13 cellular contexts compared by ENCODE assay signal in genomic region chr6:84093405-84094049, GRCh38. TPM values are rescaled to one million over a fixed set of nuclear protein-coding genes. Genes with fewer than 3 reads are reported as not detected.
DNase-seq lines count a peak whose midpoint lies in the region; ATAC-seq, FAIRE-seq and TF ChIP-seq lines count a peak whose summit lies in the region.
"Had no signal": no experiment of that assay in that cellular context is flagged by ENCODE, and none has a peak within 500 bp of the region (broad histone marks: within the 10 kb centered on the region; RNA-seq: fewer than 3 reads in every experiment).

No MANE protein-coding gene starts in this region.

- H3K9me3 ChIP-seq in mucosa of descending colon, result no peaks in the 10 kb centered on the region
- no peaks in the 10 kb centered on the region for H3K9me3 ChIP-seq in body of pancreas
- H3K9me3 ChIP-seq in stomach, result peaks cover 0 to 4% (median 0%) of the 10 kb centered on the region in 4 donors
- H3K9me3 ChIP-seq in kidney (ENCODE audit: control insufficient read depth in 1 of 2, low read length in 2 of 2), result no peaks in the 10 kb centered on the region
- H3K9me3 ChIP-seq: BLaER1 had no signal

- no peak for FAIRE-seq in kidney (lab: Jason Lieb, UNC)
- FAIRE-seq: endothelial cell of umbilical vein had no signal

- TF ChIP-seq POLR2A in body of pancreas (IDR thresholded peaks at IDR 0.05) (no peak), stomach (IDR thresholded peaks at IDR 0.05) (no peak)

- no peaks in the 10 kb centered on the region for H3K27me3 ChIP-seq in body of pancreas
- H3K27me3 ChIP-seq in stomach, result no peaks in the 10 kb centered on the region
- H3K27me3 ChIP-seq: BLaER1 had no signal

- no peak overlapping the region for H3K9ac ChIP-seq in kidney (ENCODE audit: low read length in 2 of 2)
- H3K9ac ChIP-seq: BLaER1 had no signal

- no peaks in the 10 kb centered on the region for H3K4me1 ChIP-seq in mucosa of descending colon (ENCODE audit: low read depth)
- peaks cover 3% of the 10 kb centered on the region for H3K4me1 ChIP-seq in body of pancreas
- no peaks in the 10 kb centered on the region for H3K4me1 ChIP-seq in stomach
- H3K4me1 ChIP-seq in kidney (ENCODE audit: control insufficient read depth in 1 of 2, insufficient read depth in 1 of 2, low read depth in 1 of 2, low read length in 2 of 2), result no peaks in the 10 kb centered on the region
- H3K4me1 ChIP-seq: BLaER1 had no signal

- 59 to 70% methylated on average over 3 of the region's 3 CpGs for WGBS in body of pancreas, 2 donors
- 69 to 83% (median 76%) methylated on average over 3 of the region's 3 CpGs for WGBS in stomach, 5 donors

- no peak overlapping the region for H3K27ac ChIP-seq in body of pancreas
- peak overlapping the region in 1 of 5 donors; percentile 30 for H3K27ac ChIP-seq in stomach
- H3K27ac ChIP-seq in kidney (ENCODE audit: low read depth in 2 of 2, low read length in 2 of 2), result no peak overlapping the region
- H3K27ac ChIP-seq: BLaER1 had no signal

- no peak for TF ChIP-seq EP300 in stomach (IDR thresholded peaks at IDR 0.05)

- H3K36me3 ChIP-seq in mucosa of descending colon (ENCODE audit: low read depth) (no peaks in the 10 kb centered on the region), body of pancreas (replicated peaks in 1 of 2; ENCODE audit: insufficient read depth in 1 of 2, low read depth in 2 of 2) (no peaks in the 10 kb centered on the region), stomach (no peaks in the 10 kb centered on the region), kidney (ENCODE audit: control insufficient read depth in 1 of 2, insufficient read depth in 2 of 2, low read length in 2 of 2) (no peaks in the 10 kb centered on the region)
- H3K36me3 ChIP-seq: BLaER1 had no signal

- intact Hi-C loops in mucosa of descending colon (cut with DNase I, micrococcal nuclease) (no loop called here), body of pancreas (cut with DNase I) (no loop called here), stomach (cut with DNase I; ENCODE audit: low total_unique reads) (no loop called here), kidney (cut with DNase I) (no loop called here)

- H3K4me3 ChIP-seq in mucosa of descending colon (no peak overlapping the region), body of pancreas (no peak overlapping the region), stomach (no peak overlapping the region), kidney (ENCODE audit: low read length in 2 of 2) (no peak overlapping the region)
- H3K4me3 ChIP-seq: BLaER1, smooth muscle cell had no signal

- ATAC-seq in GM18858 (IDR thresholded peaks at IDR 0.05; ENCODE audit: unreplicated experiment), result peak; percentile 58
- ATAC-seq in HG03378 (IDR thresholded peaks at IDR 0.05; ENCODE audit: unreplicated experiment), result peak; percentile 77
- peak; percentile 98 for ATAC-seq in mucosa of descending colon
- ATAC-seq in body of pancreas, result no peak
- no peak for ATAC-seq in GM18519 (IDR thresholded peaks at IDR 0.05; ENCODE audit: low FRiP score, unreplicated experiment)
- ATAC-seq: T-helper 17 cell had no signal

- TF ChIP-seq CTCF in mucosa of descending colon (IDR thresholded peaks at IDR 0.05) (no peak), body of pancreas (IDR thresholded peaks at IDR 0.05) (no peak), stomach (IDR thresholded peaks at IDR 0.05) (no peak), kidney (IDR thresholded peaks at IDR 0.05; ENCODE audit: borderline replicate concordance, extremely low read depth, insufficient read depth) (no peak)

- peak; percentile 46 for DNase-seq in SIG-M5 (lab: John Stamatoyannopoulos, UW)
- no peak for DNase-seq in mucosa of descending colon
- DNase-seq in body of pancreas, result no peak
- DNase-seq in stomach, result no peak
- DNase-seq in kidney, result no peak
- DNase-seq: NCI-H524 treated with DMSO at 0.1 percent for 48 hours, T-helper 17 cell had no signal

RNA-seq across cellular contexts. Expression of gene MRAP2, which starts 60.0 kb away (rescaled TPM):
- total RNA-seq in mucosa of descending colon, result 1 to 10 TPM; 2.4 to 9.0 (median 6.3) TPM
- 1 to 10 TPM; 2.3 to 3.6 TPM for total RNA-seq in body of pancreas
- total RNA-seq in stomach, result 10 to 100 TPM in 1 of 5 donors, 1 to 10 TPM in 4; 1.3 to 20.2 (median 7.6) TPM
- polyA plus RNA-seq in stomach, result 1 to 10 TPM; 2.6 to 5.5 (median 2.6) TPM
- 5.0 TPM for total RNA-seq in kidney
- 4.2 TPM for polyA plus RNA-seq in kidney (ENCODE audit: insufficient read depth, low read depth, low replicate concordance)
- total RNA-seq: T-helper 17 cell had no signal

Comparison
In these comparisons a context has a peak if more than half of its experiments do, and no peak if none do; other contexts are left out.
1. ATAC-seq: peak in GM18858 (single experiment), HG03378 (single experiment) and mucosa of descending colon (single experiment); none in body of pancreas (single experiment) and GM18519 (single experiment).